ENCODE assay signal across 8 cellular contexts in genomic region chr19:19055701-19056100, GRCh38.
"Had no signal": no experiment of that assay in that cellular context is flagged by ENCODE, and none has a peak within 500 bp of the region (broad histone marks: within the 10 kb centered on the region; RNA-seq: fewer than 3 reads in every experiment).

No MANE protein-coding gene starts in this region.

- H3K9ac ChIP-seq: KMS-11 had no signal

- H3K4me2 ChIP-seq: KMS-11 had no signal

- FAIRE-seq: HepG2, HTR-8/SVneo had no signal

- H3K27ac ChIP-seq: HL-60, KMS-11 had no signal

- DNase-seq: IMR-90, Karpas-422, KBM-7, KG1 had no signal

- ATAC-seq: HepG2 had no signal
